Comparison of ENCODE assay signal across 1 cellular context in genomic region chr11:77473801-77474508, GRCh38.
TF ChIP-seq lines count a peak whose summit lies in the region.

Gene PAK1 (minus strand): TSS chr11:77474094. CDS start chr11:77392520, 81,574 bp downstream.

TF ChIP-seq in HepG2, 621 proteins besides CTCF, POLR2A, EP300 and RAD21 (continued from another document and continues in another):
- TF ChIP-seq GMEB2 (CRISPR knock-in tag; IDR thresholded peaks at IDR 0.05; ENCODE audit: low read depth), result no peak
- TF ChIP-seq ZNF569 (CRISPR knock-in tag; IDR thresholded peaks at IDR 0.05; ENCODE audit: borderline replicate concordance), result no peak
- TF ChIP-seq ZNF766 (CRISPR knock-in tag; IDR thresholded peaks at IDR 0.05; ENCODE audit: borderline replicate concordance), result no peak
- TF ChIP-seq ZGPAT (CRISPR knock-in tag; IDR thresholded peaks at IDR 0.05), result 0 out of 2 replicates have a peak, but pooled peaks have one; percentile 20
- peak; percentile 88 for TF ChIP-seq CEBPB (IDR thresholded peaks at IDR 0.05; ENCODE audit: borderline replicate concordance, low read depth, low read length)
- no peak for TF ChIP-seq SRF (IDR thresholded peaks at IDR 0.05; ENCODE audit: low read depth, low read length)
- no peak for TF ChIP-seq ZNF503 (CRISPR knock-in tag; IDR thresholded peaks at IDR 0.05)
- no peak for TF ChIP-seq MXD4 (CRISPR knock-in tag; IDR thresholded peaks at IDR 0.05)
- no peak for TF ChIP-seq MLLT10 (CRISPR knock-in tag; IDR thresholded peaks at IDR 0.05)
- TF ChIP-seq KDM2A (CRISPR knock-in tag; IDR thresholded peaks at IDR 0.05; ENCODE audit: borderline replicate concordance, low read depth), result peak; percentile 72; the same call in 1 of the 2 replicates
- no peak for TF ChIP-seq PRMT3 (CRISPR knock-in tag; IDR thresholded peaks at IDR 0.05; ENCODE audit: borderline replicate concordance, low read depth)
- TF ChIP-seq SSRP1 (CRISPR knock-in tag; IDR thresholded peaks at IDR 0.05), result no peak
- TF ChIP-seq SPEN (CRISPR knock-in tag; IDR thresholded peaks at IDR 0.05; ENCODE audit: low read depth), result 0 out of 2 replicates have a peak, but pooled peaks have one; percentile 7
- no peak for TF ChIP-seq AKAP8 (CRISPR knock-in tag; IDR thresholded peaks at IDR 0.05)
- no peak for TF ChIP-seq CSRNP2 (CRISPR knock-in tag; conservative IDR thresholded peaks at IDR 0.05; ENCODE audit: low read depth)
- TF ChIP-seq ZIK1 (CRISPR knock-in tag; IDR thresholded peaks at IDR 0.05; ENCODE audit: borderline replicate concordance, low read depth), result no peak
- TF ChIP-seq NR3C1 (CRISPR knock-in tag; IDR thresholded peaks at IDR 0.05), result no peak
- TF ChIP-seq SCMH1 (CRISPR knock-in tag; IDR thresholded peaks at IDR 0.05; ENCODE audit: borderline replicate concordance), result no peak
- TF ChIP-seq ZNF670 (CRISPR knock-in tag; IDR thresholded peaks at IDR 0.05; ENCODE audit: borderline replicate concordance), result peak; percentile 48; the same call in 1 of the 2 replicates
- TF ChIP-seq ZNF646 (CRISPR knock-in tag; IDR thresholded peaks at IDR 0.05), result no peak
- TF ChIP-seq NONO (IDR thresholded peaks at IDR 0.05), result no peak
- TF ChIP-seq NONO (CRISPR knock-in tag; conservative IDR thresholded peaks at IDR 0.05), result 0 out of 2 replicates have a peak, but pooled peaks have one; percentile 39
- TF ChIP-seq NFKB2 (CRISPR knock-in tag; IDR thresholded peaks at IDR 0.05; ENCODE audit: borderline replicate concordance), result 0 out of 2 replicates have a peak, but pooled peaks have one; percentile 30
- 0 out of 2 replicates have a peak, but pooled peaks have one; percentile 32 for TF ChIP-seq RELA (CRISPR knock-in tag; IDR thresholded peaks at IDR 0.05)
- TF ChIP-seq ZNF263 (CRISPR knock-in tag; IDR thresholded peaks at IDR 0.05), result peak; percentile 92
- TF ChIP-seq ZNF556 (CRISPR knock-in tag; IDR thresholded peaks at IDR 0.05; ENCODE audit: borderline replicate concordance), result no peak
- peak; percentile 40; the same call in 1 of the 2 replicates for TF ChIP-seq YEATS4 (CRISPR knock-in tag; IDR thresholded peaks at IDR 0.05; ENCODE audit: borderline replicate concordance)
- TF ChIP-seq ZNF567 (CRISPR knock-in tag; IDR thresholded peaks at IDR 0.05; ENCODE audit: borderline replicate concordance), result no peak
- peak; percentile 36; the same call in 1 of the 2 replicates for TF ChIP-seq ZNF768 (CRISPR knock-in tag; IDR thresholded peaks at IDR 0.05)
- TF ChIP-seq ARID5B (CRISPR knock-in tag; IDR thresholded peaks at IDR 0.05), result peak; percentile 58; the same call in 1 of the 2 replicates
- no peak for TF ChIP-seq SMAD1 (CRISPR knock-in tag; IDR thresholded peaks at IDR 0.05; ENCODE audit: borderline replicate concordance, low read depth)
- no peak for TF ChIP-seq NR0B2 (CRISPR knock-in tag; IDR thresholded peaks at IDR 0.05)
- TF ChIP-seq RFXANK (CRISPR knock-in tag; IDR thresholded peaks at IDR 0.05), result no peak
- peak; percentile 45; the same call in 1 of the 2 replicates for TF ChIP-seq HES4 (CRISPR knock-in tag; IDR thresholded peaks at IDR 0.05; ENCODE audit: borderline replicate concordance)
- no peak for TF ChIP-seq ZKSCAN8 (CRISPR knock-in tag; IDR thresholded peaks at IDR 0.05; ENCODE audit: borderline replicate concordance)
- no peak for TF ChIP-seq PRDM4 (CRISPR knock-in tag; IDR thresholded peaks at IDR 0.05; ENCODE audit: borderline replicate concordance)
- TF ChIP-seq MBNL3 (CRISPR knock-in tag; conservative IDR thresholded peaks at IDR 0.05), result no peak
- TF ChIP-seq GLI4 (CRISPR knock-in tag; IDR thresholded peaks at IDR 0.05; ENCODE audit: borderline replicate concordance), result no peak
